Comparison of ENCODE assay signal across 35 cellular contexts in genomic region chr12:70513441-70513840, GRCh38.
"Had no signal": no experiment of that assay in that cellular context is flagged by ENCODE, and none has a peak within 500 bp of the region (broad histone marks: within the 10 kb centered on the region; RNA-seq: fewer than 3 reads in every experiment).

No MANE protein-coding gene starts in this region.

- H3K9ac ChIP-seq: KMS-11 had no signal

- H3K27ac ChIP-seq: KMS-11 had no signal

- H3K4me3 ChIP-seq: MG63 had no signal

- H3K27me3 ChIP-seq: MG63 had no signal

- H3K4me2 ChIP-seq: KMS-11 had no signal

- H3K36me3 ChIP-seq: MG63 had no signal

- DNase-seq: Kasumi-1, KBM-7, KG1, MG63, MM.1S, MV-4-11, NCI-H1048, NCI-H1092, NCI-H1092 treated with DMSO at 0.1 percent for 48 hours, NCI-H1105, NCI-H1105 treated with DMSO at 0.1 percent for 48 hours, NCI-H1417, NCI-H1417 treated with DMSO at 0.1 percent for 48 hours, NCI-H1436, NCI-H1436 treated with DMSO at 0.1 percent for 48 hours, NCI-H146, NCI-H1694, NCI-H1694 treated with DMSO at 0.1 percent for 48 hours, NCI-H187, NCI-H187 treated with DMSO at 0.1 percent for 48 hours, NCI-H1930, NCI-H2029, NCI-H2029 treated with DMSO at 0.1 percent for 48 hours, NCI-H2081, NCI-H2081 treated with DMSO at 0.1 percent for 48 hours, NCI-H2107, NCI-H2171, NCI-H2171 treated with DMSO at 0.1 percent for 48 hours, NCI-H2227 treated with DMSO at 0.1 percent for 48 hours, NCI-H226, NCI-H345, NCI-H446, NCI-H446 treated with DMSO at 0.1 percent for 48 hours, NCI-H510A had no signal
